ENCODE assay signal across 1 cellular context in the genomic region with DNA sequence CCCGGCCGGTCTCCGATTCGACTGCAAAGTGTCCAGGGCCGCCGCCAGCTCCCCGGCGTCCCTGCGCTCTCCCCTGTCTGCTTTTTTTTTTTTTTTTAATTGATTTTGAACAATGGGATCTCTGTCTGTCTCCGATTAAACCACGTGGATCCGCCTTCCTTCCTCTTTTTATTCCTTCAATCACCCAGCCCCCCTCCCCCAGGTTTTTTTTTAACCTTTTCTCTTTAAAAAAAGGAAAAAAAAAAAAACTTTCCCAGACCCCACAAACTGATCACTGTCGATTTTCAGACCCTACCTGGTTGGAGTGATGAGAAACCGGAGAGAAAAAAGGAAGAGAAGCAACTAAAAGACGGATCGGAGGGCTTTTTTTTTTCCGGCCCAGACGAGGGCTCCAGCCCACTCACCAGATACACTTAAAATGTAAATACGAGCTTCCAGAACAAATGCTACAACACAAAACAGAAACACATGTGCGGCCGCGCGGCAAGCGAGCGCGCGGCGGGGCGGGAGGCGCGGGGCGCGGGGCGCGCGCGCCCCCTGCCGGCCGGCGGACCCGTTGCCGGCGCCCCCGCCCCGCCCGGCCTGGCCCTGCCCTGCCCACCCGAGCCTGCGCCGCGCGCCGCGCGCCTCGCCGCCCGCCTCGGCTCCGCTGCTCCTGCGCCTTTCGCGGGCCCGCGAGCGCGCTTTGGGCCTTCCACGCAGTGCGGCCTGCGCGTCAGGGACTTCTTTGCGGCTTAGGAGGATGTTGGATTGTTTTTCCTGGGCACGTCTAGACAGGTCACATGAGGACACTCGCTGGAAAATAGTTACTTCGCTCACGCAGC.
A peak's percentile ranks its signal among the peaks of the same experiment; 100 is the strongest.
TF ChIP-seq lines count a peak whose summit lies in the region.

A gene (minus strand): TSS at position 428 of the 824 bp plus-strand sequence. CDS start 1,163 bp downstream, outside the sequence.

TF ChIP-seq in K562, 482 proteins besides CTCF, POLR2A, EP300 and RAD21 (continued from another document and continues in another):
- TF ChIP-seq, protein P1, sequence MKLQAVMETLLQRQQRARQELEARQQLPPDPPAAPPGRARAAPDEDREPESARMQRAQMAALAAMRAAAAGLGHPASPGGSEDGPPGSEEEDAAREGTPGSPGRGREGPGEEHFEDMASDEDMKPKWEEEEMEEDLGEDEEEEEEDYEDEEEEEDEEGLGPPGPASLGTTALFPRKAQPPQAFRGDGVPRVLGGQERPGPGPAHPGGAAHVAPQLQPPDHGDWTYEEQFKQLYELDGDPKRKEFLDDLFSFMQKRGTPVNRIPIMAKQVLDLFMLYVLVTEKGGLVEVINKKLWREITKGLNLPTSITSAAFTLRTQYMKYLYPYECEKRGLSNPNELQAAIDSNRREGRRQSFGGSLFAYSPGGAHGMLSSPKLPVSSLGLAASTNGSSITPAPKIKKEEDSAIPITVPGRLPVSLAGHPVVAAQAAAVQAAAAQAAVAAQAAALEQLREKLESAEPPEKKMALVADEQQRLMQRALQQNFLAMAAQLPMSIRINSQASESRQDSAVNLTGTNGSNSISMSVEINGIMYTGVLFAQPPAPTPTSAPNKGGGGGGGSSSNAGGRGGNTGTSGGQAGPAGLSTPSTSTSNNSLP (IDR thresholded peaks at IDR 0.05; ENCODE audit: borderline replicate concordance, low read depth, low read length), result no peak
- peak; percentile 57; the same call in 1 of the 2 replicates for TF ChIP-seq ZBTB7A (IDR thresholded peaks at IDR 0.05; ENCODE audit: borderline replicate concordance, control insufficient read depth, low read depth, low read length)
- TF ChIP-seq NFXL1 (CRISPR knock-in tag; IDR thresholded peaks at IDR 0.05), result no peak
- no peak for TF ChIP-seq ZNF57 (CRISPR knock-in tag; IDR thresholded peaks at IDR 0.05)
- TF ChIP-seq, protein P2, sequence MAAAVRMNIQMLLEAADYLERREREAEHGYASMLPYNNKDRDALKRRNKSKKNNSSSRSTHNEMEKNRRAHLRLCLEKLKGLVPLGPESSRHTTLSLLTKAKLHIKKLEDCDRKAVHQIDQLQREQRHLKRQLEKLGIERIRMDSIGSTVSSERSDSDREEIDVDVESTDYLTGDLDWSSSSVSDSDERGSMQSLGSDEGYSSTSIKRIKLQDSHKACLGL (CRISPR knock-in tag; IDR thresholded peaks at IDR 0.05; ENCODE audit: borderline replicate concordance, poor library complexity, severe bottlenecking), result peak; percentile 7
- TF ChIP-seq EHMT2 (IDR thresholded peaks at IDR 0.05), result no peak
- TF ChIP-seq GABPA (tag; conservative IDR thresholded peaks at IDR 0.05; ENCODE audit: low read depth), result 0 out of 2 replicates have a peak, but pooled peaks have one; percentile 17
- no peak for TF ChIP-seq CEBPG (CRISPR knock-in tag; IDR thresholded peaks at IDR 0.05)
- TF ChIP-seq CEBPG (tag; conservative IDR thresholded peaks at IDR 0.05 in 1 of 2, IDR thresholded peaks at IDR 0.05 in 1 of 2), result no peak
- TF ChIP-seq ESRRB (CRISPR knock-in tag; IDR thresholded peaks at IDR 0.05; ENCODE audit: borderline replicate concordance), result no peak
- TF ChIP-seq, protein P3, sequence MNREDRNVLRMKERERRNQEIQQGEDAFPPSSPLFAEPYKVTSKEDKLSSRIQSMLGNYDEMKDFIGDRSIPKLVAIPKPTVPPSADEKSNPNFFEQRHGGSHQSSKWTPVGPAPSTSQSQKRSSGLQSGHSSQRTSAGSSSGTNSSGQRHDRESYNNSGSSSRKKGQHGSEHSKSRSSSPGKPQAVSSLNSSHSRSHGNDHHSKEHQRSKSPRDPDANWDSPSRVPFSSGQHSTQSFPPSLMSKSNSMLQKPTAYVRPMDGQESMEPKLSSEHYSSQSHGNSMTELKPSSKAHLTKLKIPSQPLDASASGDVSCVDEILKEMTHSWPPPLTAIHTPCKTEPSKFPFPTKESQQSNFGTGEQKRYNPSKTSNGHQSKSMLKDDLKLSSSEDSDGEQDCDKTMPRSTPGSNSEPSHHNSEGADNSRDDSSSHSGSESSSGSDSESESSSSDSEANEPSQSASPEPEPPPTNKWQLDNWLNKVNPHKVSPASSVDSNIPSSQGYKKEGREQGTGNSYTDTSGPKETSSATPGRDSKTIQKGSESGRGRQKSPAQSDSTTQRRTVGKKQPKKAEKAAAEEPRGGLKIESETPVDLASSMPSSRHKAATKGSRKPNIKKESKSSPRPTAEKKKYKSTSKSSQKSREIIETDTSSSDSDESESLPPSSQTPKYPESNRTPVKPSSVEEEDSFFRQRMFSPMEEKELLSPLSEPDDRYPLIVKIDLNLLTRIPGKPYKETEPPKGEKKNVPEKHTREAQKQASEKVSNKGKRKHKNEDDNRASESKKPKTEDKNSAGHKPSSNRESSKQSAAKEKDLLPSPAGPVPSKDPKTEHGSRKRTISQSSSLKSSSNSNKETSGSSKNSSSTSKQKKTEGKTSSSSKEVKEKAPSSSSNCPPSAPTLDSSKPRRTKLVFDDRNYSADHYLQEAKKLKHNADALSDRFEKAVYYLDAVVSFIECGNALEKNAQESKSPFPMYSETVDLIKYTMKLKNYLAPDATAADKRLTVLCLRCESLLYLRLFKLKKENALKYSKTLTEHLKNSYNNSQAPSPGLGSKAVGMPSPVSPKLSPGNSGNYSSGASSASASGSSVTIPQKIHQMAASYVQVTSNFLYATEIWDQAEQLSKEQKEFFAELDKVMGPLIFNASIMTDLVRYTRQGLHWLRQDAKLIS (CRISPR knock-in tag; IDR thresholded peaks at IDR 0.05), result no peak
- TF ChIP-seq MYC (IDR thresholded peaks at IDR 0.05; ENCODE audit: low read depth, low read length), result peak; percentile 95
- TF ChIP-seq MYC (CRISPR knock-in tag; IDR thresholded peaks at IDR 0.05; ENCODE audit: borderline replicate concordance, low read depth), result no peak
- TF ChIP-seq TBL1XR1 (IDR thresholded peaks at IDR 0.05; ENCODE audit: low read length in 2 of 2), result peak in 1 of 2 experiments; percentile 6; a peak in 2 of 4 replicates
- TF ChIP-seq, protein P4, sequence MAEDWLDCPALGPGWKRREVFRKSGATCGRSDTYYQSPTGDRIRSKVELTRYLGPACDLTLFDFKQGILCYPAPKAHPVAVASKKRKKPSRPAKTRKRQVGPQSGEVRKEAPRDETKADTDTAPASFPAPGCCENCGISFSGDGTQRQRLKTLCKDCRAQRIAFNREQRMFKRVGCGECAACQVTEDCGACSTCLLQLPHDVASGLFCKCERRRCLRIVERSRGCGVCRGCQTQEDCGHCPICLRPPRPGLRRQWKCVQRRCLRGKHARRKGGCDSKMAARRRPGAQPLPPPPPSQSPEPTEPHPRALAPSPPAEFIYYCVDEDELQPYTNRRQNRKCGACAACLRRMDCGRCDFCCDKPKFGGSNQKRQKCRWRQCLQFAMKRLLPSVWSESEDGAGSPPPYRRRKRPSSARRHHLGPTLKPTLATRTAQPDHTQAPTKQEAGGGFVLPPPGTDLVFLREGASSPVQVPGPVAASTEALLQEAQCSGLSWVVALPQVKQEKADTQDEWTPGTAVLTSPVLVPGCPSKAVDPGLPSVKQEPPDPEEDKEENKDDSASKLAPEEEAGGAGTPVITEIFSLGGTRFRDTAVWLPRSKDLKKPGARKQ (CRISPR knock-in tag; IDR thresholded peaks at IDR 0.05), result no peak
- TF ChIP-seq, protein P5, sequence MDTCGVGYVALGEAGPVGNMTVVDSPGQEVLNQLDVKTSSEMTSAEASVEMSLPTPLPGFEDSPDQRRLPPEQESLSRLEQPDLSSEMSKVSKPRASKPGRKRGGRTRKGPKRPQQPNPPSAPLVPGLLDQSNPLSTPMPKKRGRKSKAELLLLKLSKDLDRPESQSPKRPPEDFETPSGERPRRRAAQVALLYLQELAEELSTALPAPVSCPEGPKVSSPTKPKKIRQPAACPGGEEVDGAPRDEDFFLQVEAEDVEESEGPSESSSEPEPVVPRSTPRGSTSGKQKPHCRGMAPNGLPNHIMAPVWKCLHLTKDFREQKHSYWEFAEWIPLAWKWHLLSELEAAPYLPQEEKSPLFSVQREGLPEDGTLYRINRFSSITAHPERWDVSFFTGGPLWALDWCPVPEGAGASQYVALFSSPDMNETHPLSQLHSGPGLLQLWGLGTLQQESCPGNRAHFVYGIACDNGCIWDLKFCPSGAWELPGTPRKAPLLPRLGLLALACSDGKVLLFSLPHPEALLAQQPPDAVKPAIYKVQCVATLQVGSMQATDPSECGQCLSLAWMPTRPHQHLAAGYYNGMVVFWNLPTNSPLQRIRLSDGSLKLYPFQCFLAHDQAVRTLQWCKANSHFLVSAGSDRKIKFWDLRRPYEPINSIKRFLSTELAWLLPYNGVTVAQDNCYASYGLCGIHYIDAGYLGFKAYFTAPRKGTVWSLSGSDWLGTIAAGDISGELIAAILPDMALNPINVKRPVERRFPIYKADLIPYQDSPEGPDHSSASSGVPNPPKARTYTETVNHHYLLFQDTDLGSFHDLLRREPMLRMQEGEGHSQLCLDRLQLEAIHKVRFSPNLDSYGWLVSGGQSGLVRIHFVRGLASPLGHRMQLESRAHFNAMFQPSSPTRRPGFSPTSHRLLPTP (IDR thresholded peaks at IDR 0.05; ENCODE audit: borderline replicate concordance, extremely low read depth, insufficient read length), result no peak
- no peak for TF ChIP-seq NEUROD1 (IDR thresholded peaks at IDR 0.05; ENCODE audit: borderline replicate concordance, low read depth, low read length, partially characterized antibody)
- TF ChIP-seq SUPT5H (IDR thresholded peaks at IDR 0.05), result peak; percentile 86
- TF ChIP-seq, protein P6, sequence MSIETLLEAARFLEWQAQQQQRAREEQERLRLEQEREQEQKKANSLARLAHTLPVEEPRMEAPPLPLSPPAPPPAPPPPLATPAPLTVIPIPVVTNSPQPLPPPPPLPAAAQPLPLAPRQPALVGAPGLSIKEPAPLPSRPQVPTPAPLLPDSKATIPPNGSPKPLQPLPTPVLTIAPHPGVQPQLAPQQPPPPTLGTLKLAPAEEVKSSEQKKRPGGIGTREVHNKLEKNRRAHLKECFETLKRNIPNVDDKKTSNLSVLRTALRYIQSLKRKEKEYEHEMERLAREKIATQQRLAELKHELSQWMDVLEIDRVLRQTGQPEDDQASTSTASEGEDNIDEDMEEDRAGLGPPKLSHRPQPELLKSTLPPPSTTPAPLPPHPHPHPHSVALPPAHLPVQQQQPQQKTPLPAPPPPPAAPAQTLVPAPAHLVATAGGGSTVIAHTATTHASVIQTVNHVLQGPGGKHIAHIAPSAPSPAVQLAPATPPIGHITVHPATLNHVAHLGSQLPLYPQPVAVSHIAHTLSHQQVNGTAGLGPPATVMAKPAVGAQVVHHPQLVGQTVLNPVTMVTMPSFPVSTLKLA (conservative IDR thresholded peaks at IDR 0.05), result peak; percentile 80 to 92
- TF ChIP-seq GATAD2A (IDR thresholded peaks at IDR 0.05), result no peak
- no peak for TF ChIP-seq ARHGAP35 (IDR thresholded peaks at IDR 0.05; ENCODE audit: partially characterized antibody)
- TF ChIP-seq, protein P7, sequence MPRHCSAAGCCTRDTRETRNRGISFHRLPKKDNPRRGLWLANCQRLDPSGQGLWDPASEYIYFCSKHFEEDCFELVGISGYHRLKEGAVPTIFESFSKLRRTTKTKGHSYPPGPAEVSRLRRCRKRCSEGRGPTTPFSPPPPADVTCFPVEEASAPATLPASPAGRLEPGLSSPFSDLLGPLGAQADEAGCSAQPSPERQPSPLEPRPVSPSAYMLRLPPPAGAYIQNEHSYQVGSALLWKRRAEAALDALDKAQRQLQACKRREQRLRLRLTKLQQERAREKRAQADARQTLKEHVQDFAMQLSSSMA (CRISPR knock-in tag; IDR thresholded peaks at IDR 0.05), result no peak
- TF ChIP-seq ZNF140 (CRISPR knock-in tag; IDR thresholded peaks at IDR 0.05), result no peak
- TF ChIP-seq NBN (IDR thresholded peaks at IDR 0.05; ENCODE audit: low read depth), result peak; percentile 44; the same call in 1 of the 2 replicates
- TF ChIP-seq DPF2 (IDR thresholded peaks at IDR 0.05), result no peak; the same call in 1 of the 2 replicates
- TF ChIP-seq, protein P8, sequence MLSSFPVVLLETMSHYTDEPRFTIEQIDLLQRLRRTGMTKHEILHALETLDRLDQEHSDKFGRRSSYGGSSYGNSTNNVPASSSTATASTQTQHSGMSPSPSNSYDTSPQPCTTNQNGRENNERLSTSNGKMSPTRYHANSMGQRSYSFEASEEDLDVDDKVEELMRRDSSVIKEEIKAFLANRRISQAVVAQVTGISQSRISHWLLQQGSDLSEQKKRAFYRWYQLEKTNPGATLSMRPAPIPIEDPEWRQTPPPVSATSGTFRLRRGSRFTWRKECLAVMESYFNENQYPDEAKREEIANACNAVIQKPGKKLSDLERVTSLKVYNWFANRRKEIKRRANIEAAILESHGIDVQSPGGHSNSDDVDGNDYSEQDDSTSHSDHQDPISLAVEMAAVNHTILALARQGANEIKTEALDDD (IDR thresholded peaks at IDR 0.05), result no peak
- peak in 1 of 3 experiments; percentile 20 for TF ChIP-seq YY1 (IDR thresholded peaks at IDR 0.05; ENCODE audit: borderline replicate concordance in 1 of 3, control insufficient read depth in 1 of 3, extremely low read depth in 1 of 3, insufficient read depth in 3 of 3, insufficient read length in 1 of 3, insufficient replicate concordance in 2 of 3, low read depth in 1 of 3, low read length in 2 of 3)
- TF ChIP-seq, protein P9, sequence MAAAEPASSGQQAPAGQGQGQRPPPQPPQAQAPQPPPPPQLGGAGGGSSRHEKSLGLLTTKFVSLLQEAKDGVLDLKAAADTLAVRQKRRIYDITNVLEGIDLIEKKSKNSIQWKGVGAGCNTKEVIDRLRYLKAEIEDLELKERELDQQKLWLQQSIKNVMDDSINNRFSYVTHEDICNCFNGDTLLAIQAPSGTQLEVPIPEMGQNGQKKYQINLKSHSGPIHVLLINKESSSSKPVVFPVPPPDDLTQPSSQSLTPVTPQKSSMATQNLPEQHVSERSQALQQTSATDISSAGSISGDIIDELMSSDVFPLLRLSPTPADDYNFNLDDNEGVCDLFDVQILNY (CRISPR knock-in tag; IDR thresholded peaks at IDR 0.05), result no peak
- TF ChIP-seq ZNF695 (CRISPR knock-in tag; IDR thresholded peaks at IDR 0.05), result no peak
- TF ChIP-seq SP1 (CRISPR knock-in tag; IDR thresholded peaks at IDR 0.05), result no peak
- TF ChIP-seq NFIC (IDR thresholded peaks at IDR 0.05), result no peak
- TF ChIP-seq SAFB (IDR thresholded peaks at IDR 0.05; ENCODE audit: borderline replicate concordance, low read depth, low read length), result peak; percentile 95
- TF ChIP-seq POLR3A (IDR thresholded peaks at IDR 0.05; ENCODE audit: borderline replicate concordance, extremely low read depth, insufficient read depth, insufficient read length), result no peak
- TF ChIP-seq ZNF324 (CRISPR knock-in tag; IDR thresholded peaks at IDR 0.05), result no peak
- TF ChIP-seq TSC22D4 (tag; IDR thresholded peaks at IDR 0.05), result no peak
- TF ChIP-seq, protein P10, sequence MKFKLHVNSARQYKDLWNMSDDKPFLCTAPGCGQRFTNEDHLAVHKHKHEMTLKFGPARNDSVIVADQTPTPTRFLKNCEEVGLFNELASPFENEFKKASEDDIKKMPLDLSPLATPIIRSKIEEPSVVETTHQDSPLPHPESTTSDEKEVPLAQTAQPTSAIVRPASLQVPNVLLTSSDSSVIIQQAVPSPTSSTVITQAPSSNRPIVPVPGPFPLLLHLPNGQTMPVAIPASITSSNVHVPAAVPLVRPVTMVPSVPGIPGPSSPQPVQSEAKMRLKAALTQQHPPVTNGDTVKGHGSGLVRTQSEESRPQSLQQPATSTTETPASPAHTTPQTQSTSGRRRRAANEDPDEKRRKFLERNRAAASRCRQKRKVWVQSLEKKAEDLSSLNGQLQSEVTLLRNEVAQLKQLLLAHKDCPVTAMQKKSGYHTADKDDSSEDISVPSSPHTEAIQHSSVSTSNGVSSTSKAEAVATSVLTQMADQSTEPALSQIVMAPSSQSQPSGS (CRISPR knock-in tag; IDR thresholded peaks at IDR 0.05), result no peak
- TF ChIP-seq FOXP1 (CRISPR knock-in tag; IDR thresholded peaks at IDR 0.05), result peak; percentile 67; the same call in 1 of the 2 replicates
